Comparison of ENCODE assay signal across 1 cellular context in the genomic region with DNA sequence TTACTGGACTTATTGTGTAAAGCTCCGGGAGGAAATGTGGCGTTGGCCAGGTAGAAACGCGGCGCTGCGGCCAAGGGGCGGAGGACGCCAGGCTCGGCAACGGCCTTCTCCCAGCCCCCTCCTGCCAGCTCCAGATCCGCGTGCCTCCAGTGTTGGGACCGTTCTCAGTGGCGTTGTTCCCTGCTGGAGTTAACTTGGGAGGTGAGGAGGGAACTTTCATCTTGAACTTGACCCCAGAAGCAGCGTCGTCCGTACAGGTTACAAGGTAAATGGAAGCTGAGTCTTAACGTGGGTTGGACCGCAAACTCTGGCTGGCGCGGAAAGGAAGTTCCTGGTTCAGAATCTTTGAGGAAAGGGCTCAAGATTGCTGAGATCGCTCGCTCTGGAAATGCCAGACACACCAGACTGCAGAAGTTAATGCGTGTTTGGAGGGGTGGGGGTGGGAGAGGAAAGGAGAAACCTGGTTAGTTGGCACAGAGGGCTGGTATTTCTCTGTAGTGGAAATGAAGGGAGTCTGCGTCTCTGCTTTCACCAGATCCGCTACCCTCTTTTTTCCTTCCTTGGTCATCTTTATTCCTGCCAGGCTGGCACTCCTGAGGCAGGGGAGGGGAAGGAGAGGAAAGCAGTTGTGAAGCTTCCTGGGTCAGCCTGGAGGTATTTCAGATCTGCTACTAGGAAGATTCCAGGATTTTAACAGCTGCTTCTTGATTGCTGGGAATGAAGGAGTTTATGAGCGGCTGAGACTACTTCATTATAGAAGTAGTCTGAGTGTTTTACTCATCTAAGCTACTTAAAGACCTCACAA.
TF ChIP-seq lines count a peak whose summit lies in the region.

No MANE protein-coding gene starts in this region.

TF ChIP-seq in HepG2, 621 proteins besides CTCF, POLR2A, EP300 and RAD21 (continued from another document and continues in another):
- TF ChIP-seq, protein P1, sequence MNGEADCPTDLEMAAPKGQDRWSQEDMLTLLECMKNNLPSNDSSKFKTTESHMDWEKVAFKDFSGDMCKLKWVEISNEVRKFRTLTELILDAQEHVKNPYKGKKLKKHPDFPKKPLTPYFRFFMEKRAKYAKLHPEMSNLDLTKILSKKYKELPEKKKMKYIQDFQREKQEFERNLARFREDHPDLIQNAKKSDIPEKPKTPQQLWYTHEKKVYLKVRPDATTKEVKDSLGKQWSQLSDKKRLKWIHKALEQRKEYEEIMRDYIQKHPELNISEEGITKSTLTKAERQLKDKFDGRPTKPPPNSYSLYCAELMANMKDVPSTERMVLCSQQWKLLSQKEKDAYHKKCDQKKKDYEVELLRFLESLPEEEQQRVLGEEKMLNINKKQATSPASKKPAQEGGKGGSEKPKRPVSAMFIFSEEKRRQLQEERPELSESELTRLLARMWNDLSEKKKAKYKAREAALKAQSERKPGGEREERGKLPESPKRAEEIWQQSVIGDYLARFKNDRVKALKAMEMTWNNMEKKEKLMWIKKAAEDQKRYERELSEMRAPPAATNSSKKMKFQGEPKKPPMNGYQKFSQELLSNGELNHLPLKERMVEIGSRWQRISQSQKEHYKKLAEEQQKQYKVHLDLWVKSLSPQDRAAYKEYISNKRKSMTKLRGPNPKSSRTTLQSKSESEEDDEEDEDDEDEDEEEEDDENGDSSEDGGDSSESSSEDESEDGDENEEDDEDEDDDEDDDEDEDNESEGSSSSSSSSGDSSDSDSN (CRISPR knock-in tag; IDR thresholded peaks at IDR 0.05) = peak; percentile 62
- TF ChIP-seq ZNF451 (CRISPR knock-in tag; IDR thresholded peaks at IDR 0.05) (0 out of 2 replicates have a peak, but pooled peaks have one; percentile 25), ZNF607 (CRISPR knock-in tag; IDR thresholded peaks at IDR 0.05; ENCODE audit: borderline replicate concordance) (peak; percentile 48; the same call in 1 of the 2 replicates), NCOA1 (CRISPR knock-in tag; IDR thresholded peaks at IDR 0.05) (0 out of 2 replicates have a peak, but pooled peaks have one; percentile 59), EEA1 (CRISPR knock-in tag; IDR thresholded peaks at IDR 0.05; ENCODE audit: borderline replicate concordance) (0 out of 2 replicates have a peak, but pooled peaks have one; percentile 34), HMG20A (CRISPR knock-in tag; IDR thresholded peaks at IDR 0.05; ENCODE audit: borderline replicate concordance) (no peak), ZNF776 (CRISPR knock-in tag; IDR thresholded peaks at IDR 0.05) (0 out of 2 replicates have a peak, but pooled peaks have one; percentile 45), TAF1 (CRISPR knock-in tag; IDR thresholded peaks at IDR 0.05) (peak; percentile 25; the same call in 1 of the 2 replicates), BCL6 (CRISPR knock-in tag; IDR thresholded peaks at IDR 0.05) (0 out of 2 replicates have a peak, but pooled peaks have one; percentile 30), KDM2A (CRISPR knock-in tag; IDR thresholded peaks at IDR 0.05; ENCODE audit: borderline replicate concordance, low read depth) (peak; percentile 39; the same call in 1 of the 2 replicates), ZNF605 (CRISPR knock-in tag; IDR thresholded peaks at IDR 0.05) (peak; percentile 63; the same call in 1 of the 2 replicates), ZFY (CRISPR knock-in tag; IDR thresholded peaks at IDR 0.05) (peak; percentile 45; the same call in 1 of the 2 replicates), RBM39 (IDR thresholded peaks at IDR 0.05; ENCODE audit: low read depth, low read length, poor library complexity, severe bottlenecking) (peak; percentile 10), ZNF547 (CRISPR knock-in tag; IDR thresholded peaks at IDR 0.05) (0 out of 2 replicates have a peak, but pooled peaks have one; percentile 30), SNAPC2 (CRISPR knock-in tag; IDR thresholded peaks at IDR 0.05) (0 out of 2 replicates have a peak, but pooled peaks have one; percentile 47), ZFX (CRISPR knock-in tag; IDR thresholded peaks at IDR 0.05; ENCODE audit: low read depth) (peak; percentile 65), NR2C2 (CRISPR knock-in tag; IDR thresholded peaks at IDR 0.05; ENCODE audit: borderline replicate concordance) (peak; percentile 33; the same call in 1 of the 2 replicates), ZNF317 (CRISPR knock-in tag; IDR thresholded peaks at IDR 0.05) (peak; percentile 17; the same call in 1 of the 2 replicates), ONECUT2 (CRISPR knock-in tag; IDR thresholded peaks at IDR 0.05) (no peak), ZNF510 (CRISPR knock-in tag; IDR thresholded peaks at IDR 0.05; ENCODE audit: low read depth) (0 out of 2 replicates have a peak, but pooled peaks have one; percentile 74)
- TF ChIP-seq, protein P2, sequence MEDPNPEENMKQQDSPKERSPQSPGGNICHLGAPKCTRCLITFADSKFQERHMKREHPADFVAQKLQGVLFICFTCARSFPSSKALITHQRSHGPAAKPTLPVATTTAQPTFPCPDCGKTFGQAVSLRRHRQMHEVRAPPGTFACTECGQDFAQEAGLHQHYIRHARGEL (CRISPR knock-in tag; IDR thresholded peaks at IDR 0.05) = 0 out of 2 replicates have a peak, but pooled peaks have one; percentile 18
- TF ChIP-seq, protein P3, sequence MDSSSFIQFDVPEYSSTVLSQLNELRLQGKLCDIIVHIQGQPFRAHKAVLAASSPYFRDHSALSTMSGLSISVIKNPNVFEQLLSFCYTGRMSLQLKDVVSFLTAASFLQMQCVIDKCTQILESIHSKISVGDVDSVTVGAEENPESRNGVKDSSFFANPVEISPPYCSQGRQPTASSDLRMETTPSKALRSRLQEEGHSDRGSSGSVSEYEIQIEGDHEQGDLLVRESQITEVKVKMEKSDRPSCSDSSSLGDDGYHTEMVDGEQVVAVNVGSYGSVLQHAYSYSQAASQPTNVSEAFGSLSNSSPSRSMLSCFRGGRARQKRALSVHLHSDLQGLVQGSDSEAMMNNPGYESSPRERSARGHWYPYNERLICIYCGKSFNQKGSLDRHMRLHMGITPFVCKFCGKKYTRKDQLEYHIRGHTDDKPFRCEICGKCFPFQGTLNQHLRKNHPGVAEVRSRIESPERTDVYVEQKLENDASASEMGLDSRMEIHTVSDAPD (CRISPR knock-in tag; IDR thresholded peaks at IDR 0.05) = peak; percentile 33; the same call in 1 of the 2 replicates
- TF ChIP-seq, protein P4, sequence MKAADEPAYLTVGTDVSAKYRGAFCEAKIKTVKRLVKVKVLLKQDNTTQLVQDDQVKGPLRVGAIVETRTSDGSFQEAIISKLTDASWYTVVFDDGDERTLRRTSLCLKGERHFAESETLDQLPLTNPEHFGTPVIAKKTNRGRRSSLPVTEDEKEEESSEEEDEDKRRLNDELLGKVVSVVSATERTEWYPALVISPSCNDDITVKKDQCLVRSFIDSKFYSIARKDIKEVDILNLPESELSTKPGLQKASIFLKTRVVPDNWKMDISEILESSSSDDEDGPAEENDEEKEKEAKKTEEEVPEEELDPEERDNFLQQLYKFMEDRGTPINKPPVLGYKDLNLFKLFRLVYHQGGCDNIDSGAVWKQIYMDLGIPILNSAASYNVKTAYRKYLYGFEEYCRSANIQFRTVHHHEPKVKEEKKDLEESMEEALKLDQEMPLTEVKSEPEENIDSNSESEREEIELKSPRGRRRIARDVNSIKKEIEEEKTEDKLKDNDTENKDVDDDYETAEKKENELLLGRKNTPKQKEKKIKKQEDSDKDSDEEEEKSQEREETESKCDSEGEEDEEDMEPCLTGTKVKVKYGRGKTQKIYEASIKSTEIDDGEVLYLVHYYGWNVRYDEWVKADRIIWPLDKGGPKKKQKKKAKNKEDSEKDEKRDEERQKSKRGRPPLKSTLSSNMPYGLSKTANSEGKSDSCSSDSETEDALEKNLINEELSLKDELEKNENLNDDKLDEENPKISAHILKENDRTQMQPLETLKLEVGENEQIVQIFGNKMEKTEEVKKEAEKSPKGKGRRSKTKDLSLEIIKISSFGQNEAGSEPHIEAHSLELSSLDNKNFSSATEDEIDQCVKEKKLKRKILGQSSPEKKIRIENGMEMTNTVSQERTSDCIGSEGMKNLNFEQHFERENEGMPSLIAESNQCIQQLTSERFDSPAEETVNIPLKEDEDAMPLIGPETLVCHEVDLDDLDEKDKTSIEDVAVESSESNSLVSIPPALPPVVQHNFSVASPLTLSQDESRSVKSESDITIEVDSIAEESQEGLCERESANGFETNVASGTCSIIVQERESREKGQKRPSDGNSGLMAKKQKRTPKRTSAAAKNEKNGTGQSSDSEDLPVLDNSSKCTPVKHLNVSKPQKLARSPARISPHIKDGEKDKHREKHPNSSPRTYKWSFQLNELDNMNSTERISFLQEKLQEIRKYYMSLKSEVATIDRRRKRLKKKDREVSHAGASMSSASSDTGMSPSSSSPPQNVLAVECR (CRISPR knock-in tag; IDR thresholded peaks at IDR 0.05; ENCODE audit: borderline replicate concordance) = peak; percentile 30; the same call in 1 of the 2 replicates
- TF ChIP-seq, protein P5, sequence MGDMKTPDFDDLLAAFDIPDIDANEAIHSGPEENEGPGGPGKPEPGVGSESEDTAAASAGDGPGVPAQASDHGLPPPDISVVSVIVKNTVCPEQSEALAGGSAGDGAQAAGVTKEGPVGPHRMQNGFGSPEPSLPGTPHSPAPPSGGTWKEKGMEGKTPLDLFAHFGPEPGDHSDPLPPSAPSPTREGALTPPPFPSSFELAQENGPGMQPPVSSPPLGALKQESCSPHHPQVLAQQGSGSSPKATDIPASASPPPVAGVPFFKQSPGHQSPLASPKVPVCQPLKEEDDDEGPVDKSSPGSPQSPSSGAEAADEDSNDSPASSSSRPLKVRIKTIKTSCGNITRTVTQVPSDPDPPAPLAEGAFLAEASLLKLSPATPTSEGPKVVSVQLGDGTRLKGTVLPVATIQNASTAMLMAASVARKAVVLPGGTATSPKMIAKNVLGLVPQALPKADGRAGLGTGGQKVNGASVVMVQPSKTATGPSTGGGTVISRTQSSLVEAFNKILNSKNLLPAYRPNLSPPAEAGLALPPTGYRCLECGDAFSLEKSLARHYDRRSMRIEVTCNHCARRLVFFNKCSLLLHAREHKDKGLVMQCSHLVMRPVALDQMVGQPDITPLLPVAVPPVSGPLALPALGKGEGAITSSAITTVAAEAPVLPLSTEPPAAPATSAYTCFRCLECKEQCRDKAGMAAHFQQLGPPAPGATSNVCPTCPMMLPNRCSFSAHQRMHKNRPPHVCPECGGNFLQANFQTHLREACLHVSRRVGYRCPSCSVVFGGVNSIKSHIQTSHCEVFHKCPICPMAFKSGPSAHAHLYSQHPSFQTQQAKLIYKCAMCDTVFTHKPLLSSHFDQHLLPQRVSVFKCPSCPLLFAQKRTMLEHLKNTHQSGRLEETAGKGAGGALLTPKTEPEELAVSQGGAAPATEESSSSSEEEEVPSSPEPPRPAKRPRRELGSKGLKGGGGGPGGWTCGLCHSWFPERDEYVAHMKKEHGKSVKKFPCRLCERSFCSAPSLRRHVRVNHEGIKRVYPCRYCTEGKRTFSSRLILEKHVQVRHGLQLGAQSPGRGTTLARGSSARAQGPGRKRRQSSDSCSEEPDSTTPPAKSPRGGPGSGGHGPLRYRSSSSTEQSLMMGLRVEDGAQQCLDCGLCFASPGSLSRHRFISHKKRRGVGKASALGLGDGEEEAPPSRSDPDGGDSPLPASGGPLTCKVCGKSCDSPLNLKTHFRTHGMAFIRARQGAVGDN (CRISPR knock-in tag; IDR thresholded peaks at IDR 0.05) = peak; percentile 74
- TF ChIP-seq, protein P6, sequence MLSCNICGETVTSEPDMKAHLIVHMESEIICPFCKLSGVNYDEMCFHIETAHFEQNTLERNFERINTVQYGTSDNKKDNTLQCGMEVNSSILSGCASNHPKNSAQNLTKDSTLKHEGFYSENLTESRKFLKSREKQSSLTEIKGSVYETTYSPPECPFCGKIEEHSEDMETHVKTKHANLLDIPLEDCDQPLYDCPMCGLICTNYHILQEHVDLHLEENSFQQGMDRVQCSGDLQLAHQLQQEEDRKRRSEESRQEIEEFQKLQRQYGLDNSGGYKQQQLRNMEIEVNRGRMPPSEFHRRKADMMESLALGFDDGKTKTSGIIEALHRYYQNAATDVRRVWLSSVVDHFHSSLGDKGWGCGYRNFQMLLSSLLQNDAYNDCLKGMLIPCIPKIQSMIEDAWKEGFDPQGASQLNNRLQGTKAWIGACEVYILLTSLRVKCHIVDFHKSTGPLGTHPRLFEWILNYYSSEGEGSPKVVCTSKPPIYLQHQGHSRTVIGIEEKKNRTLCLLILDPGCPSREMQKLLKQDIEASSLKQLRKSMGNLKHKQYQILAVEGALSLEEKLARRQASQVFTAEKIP (CRISPR knock-in tag; IDR thresholded peaks at IDR 0.05; ENCODE audit: borderline replicate concordance) = no peak
- TF ChIP-seq, protein P7, sequence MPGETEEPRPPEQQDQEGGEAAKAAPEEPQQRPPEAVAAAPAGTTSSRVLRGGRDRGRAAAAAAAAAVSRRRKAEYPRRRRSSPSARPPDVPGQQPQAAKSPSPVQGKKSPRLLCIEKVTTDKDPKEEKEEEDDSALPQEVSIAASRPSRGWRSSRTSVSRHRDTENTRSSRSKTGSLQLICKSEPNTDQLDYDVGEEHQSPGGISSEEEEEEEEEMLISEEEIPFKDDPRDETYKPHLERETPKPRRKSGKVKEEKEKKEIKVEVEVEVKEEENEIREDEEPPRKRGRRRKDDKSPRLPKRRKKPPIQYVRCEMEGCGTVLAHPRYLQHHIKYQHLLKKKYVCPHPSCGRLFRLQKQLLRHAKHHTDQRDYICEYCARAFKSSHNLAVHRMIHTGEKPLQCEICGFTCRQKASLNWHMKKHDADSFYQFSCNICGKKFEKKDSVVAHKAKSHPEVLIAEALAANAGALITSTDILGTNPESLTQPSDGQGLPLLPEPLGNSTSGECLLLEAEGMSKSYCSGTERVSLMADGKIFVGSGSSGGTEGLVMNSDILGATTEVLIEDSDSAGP (CRISPR knock-in tag; IDR thresholded peaks at IDR 0.05; ENCODE audit: borderline replicate concordance) = peak; percentile 55; the same call in 1 of the 2 replicates
- TF ChIP-seq, protein P8, sequence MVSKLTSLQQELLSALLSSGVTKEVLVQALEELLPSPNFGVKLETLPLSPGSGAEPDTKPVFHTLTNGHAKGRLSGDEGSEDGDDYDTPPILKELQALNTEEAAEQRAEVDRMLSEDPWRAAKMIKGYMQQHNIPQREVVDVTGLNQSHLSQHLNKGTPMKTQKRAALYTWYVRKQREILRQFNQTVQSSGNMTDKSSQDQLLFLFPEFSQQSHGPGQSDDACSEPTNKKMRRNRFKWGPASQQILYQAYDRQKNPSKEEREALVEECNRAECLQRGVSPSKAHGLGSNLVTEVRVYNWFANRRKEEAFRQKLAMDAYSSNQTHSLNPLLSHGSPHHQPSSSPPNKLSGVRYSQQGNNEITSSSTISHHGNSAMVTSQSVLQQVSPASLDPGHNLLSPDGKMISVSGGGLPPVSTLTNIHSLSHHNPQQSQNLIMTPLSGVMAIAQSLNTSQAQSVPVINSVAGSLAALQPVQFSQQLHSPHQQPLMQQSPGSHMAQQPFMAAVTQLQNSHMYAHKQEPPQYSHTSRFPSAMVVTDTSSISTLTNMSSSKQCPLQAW (CRISPR knock-in tag; IDR thresholded peaks at IDR 0.05) = 0 out of 2 replicates have a peak, but pooled peaks have one; percentile 21
- TF ChIP-seq, protein P9, sequence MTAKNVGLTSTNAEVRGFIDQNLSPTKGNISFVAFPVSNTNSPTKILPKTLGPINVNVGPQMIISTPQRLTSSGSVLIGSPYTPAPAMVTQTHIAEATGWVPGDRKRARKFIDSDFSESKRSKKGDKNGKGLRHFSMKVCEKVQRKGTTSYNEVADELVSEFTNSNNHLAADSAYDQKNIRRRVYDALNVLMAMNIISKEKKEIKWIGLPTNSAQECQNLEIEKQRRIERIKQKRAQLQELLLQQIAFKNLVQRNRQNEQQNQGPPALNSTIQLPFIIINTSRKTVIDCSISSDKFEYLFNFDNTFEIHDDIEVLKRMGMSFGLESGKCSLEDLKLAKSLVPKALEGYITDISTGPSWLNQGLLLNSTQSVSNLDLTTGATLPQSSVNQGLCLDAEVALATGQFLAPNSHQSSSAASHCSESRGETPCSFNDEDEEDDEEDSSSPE (CRISPR knock-in tag; IDR thresholded peaks at IDR 0.05) = 0 out of 2 replicates have a peak, but pooled peaks have one; percentile 36
- TF ChIP-seq, protein P10, sequence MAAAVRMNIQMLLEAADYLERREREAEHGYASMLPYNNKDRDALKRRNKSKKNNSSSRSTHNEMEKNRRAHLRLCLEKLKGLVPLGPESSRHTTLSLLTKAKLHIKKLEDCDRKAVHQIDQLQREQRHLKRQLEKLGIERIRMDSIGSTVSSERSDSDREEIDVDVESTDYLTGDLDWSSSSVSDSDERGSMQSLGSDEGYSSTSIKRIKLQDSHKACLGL (CRISPR knock-in tag; IDR thresholded peaks at IDR 0.05) = peak; percentile 33; the same call in 1 of the 2 replicates
